13 cellular contexts compared by ENCODE assay signal in the genomic region with DNA sequence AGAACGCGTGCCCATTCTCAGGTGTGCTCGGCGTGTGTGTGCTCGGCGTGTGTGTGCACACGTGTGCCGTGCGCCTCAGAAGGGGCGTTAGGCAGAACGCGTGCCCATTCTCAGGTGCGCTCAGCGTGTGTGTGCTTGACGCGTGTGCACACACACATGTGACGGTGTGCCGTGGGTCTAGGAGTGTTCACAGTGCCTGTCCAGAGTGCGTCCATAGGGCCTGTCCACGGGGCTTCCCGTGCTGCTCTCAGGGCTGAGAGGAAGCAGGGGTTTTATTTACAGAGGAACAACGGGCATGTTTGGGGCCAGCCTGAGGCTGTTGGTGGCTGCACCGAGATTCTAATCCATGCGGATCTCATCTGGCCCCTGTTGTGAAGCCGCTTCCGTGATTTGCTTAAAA.
"Had no signal": no experiment of that assay in that cellular context is flagged by ENCODE, and none has a peak within 500 bp of the region (broad histone marks: within the 10 kb centered on the region; RNA-seq: fewer than 3 reads in every experiment).

No MANE protein-coding gene starts in this region.

- H3K27me3 ChIP-seq: brain microvascular endothelial cell, foreskin keratinocyte, sigmoid colon had no signal

- H3K4me1 ChIP-seq: foreskin keratinocyte, prostate gland, sigmoid colon had no signal

- ATAC-seq: foreskin keratinocyte; natural killer cell; stimulated activated naive CD8-positive, alpha-beta T cell treated with anti-CD3 and anti-CD28 coated beads, Interleukin-15, Interleukin-2, amounts not matched to agents 100 U/mL and 50 U/mL, for 24 hours had no signal

- H3K36me3 ChIP-seq: prostate gland had no signal

- H3K9me3 ChIP-seq: prostate gland, sigmoid colon, thoracic aorta had no signal

- H3K27ac ChIP-seq: brain microvascular endothelial cell, foreskin keratinocyte, prostate gland, sigmoid colon, thoracic aorta had no signal

- DNase-seq: activated B cell treated with CpG ODN at 0.5 μM for 24 hours; activated CD4-positive, alpha-beta T cell treated with anti-CD3 and anti-CD28 coated beads, Interleukin-2, amount 10 ng/mL, durations not matched to agents 24 days and 14 days; activated gamma-delta T cell; activated T-cell treated with anti-CD3 and anti-CD28 coated beads, Interleukin-2, amount 50 U/mL, for 24 hours; brain microvascular endothelial cell; foreskin keratinocyte; natural killer cell; sigmoid colon; stimulated activated CD4-positive, alpha-beta T cell treated with anti-CD3 and anti-CD28 coated beads, Interleukin-12 subunit alpha, Interleukin-12 subunit beta, amount 100 ng/mL, for 4 hours; stimulated activated naive CD8-positive, alpha-beta T cell treated with anti-CD3 and anti-CD28 coated beads, Interleukin-15, Interleukin-2, amounts not matched to agents 100 U/mL and 50 U/mL, for 24 hours; T-helper 1 cell had no signal

- H3K4me3 ChIP-seq: prostate gland, sigmoid colon, thoracic aorta had no signal
